31 cellular contexts compared by ENCODE assay signal in the genomic region with DNA sequence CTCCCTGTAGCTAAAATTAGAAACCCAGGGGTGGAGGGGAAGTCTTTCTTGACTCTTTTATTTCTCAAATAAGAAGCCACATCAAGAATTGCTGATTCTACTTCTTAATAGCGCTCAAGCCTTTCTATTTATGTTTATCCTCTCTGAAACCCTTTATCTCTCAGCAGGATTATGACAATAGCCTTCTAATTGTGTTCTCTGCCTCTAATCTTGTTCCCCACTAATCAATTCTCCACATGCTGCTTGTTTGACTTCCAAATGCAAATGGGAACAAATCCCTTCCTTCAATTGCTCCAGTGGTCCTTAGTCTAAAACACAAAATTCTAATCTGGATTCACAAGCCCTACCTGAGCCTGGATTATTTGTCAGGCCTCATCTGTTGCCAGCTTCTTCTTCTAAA. TPM values are rescaled to one million over a fixed set of nuclear protein-coding genes. Genes with fewer than 3 reads are reported as not detected.
"Had no signal": no experiment of that assay in that cellular context is flagged by ENCODE, and none has a peak within 500 bp of the region (broad histone marks: within the 10 kb centered on the region; RNA-seq: fewer than 3 reads in every experiment).

No MANE protein-coding gene starts in this region.

- ATAC-seq: mucosa of descending colon; naive thymus-derived CD4-positive, alpha-beta T cell; natural killer cell treated with Interleukin-12 subunit alpha and Interleukin-12 subunit beta and Interleukin-15 and Interleukin-18, amount 100 ng/mL, for 72 hours; pancreas; right cardiac atrium; sciatic nerve; stimulated activated naive B cell treated with anti-CD40 and anti-IgM and Interleukin-4, amounts not matched to agents 10 μg/mL and 1 μg/mL and 100 μg/mL, for 72 hours; stimulated activated naive CD8-positive, alpha-beta T cell treated with anti-CD3 and anti-CD28 coated beads, Interleukin-15, Interleukin-2, amounts not matched to agents 100 U/mL and 50 U/mL, for 24 hours had no signal

- H3K36me3 Mint-ChIP-seq: immature natural killer cell; stimulated activated naive B cell treated with anti-CD40 and anti-IgM and Interleukin-4, amounts not matched to agents 10 μg/mL and 1 μg/mL and 100 μg/mL, for 72 hours had no signal

- H3K36me3 ChIP-seq: left ventricle myocardium inferior, pancreas, prostate gland, stomach, thyroid gland, transverse colon, upper lobe of left lung, vagina had no signal

- H3K4me1 ChIP-seq: left ventricle myocardium inferior, pancreas, prostate gland, stomach, thyroid gland, transverse colon, upper lobe of left lung, vagina had no signal

- H3K9me3 ChIP-seq: mucosa of descending colon, pancreas, prostate gland, testis, thyroid gland, transverse colon, vagina had no signal

- DNase-seq: hypothalamus; immature natural killer cell; kidney; left ventricle myocardium inferior; midbrain; mucosa of descending colon; naive thymus-derived CD4-positive, alpha-beta T cell; nucleus accumbens; pancreas; posterior cingulate gyrus; retina; right cardiac atrium; stimulated activated CD4-positive, alpha-beta T cell treated with anti-CD3 and anti-CD28 coated beads, Interleukin-12 subunit alpha, Interleukin-12 subunit beta, amount 100 ng/mL, for 4 hours; stimulated activated CD4-positive, alpha-beta T cell treated with anti-CD3 and anti-CD28 coated beads, Interleukin-15, amount 100 ng/mL, for 24 hours; stimulated activated CD4-positive, alpha-beta T cell treated with anti-CD3 and anti-CD28 coated beads, Interleukin-2, amount 100 ng/mL, for 24 hours; stimulated activated CD4-positive, alpha-beta T cell treated with anti-CD3 and anti-CD28 coated beads, Interleukin-4, amount 100 ng/mL, for 1 hour; stimulated activated naive B cell treated with anti-CD40 and anti-IgM and Interleukin-4, amounts not matched to agents 10 μg/mL and 1 μg/mL and 100 μg/mL, for 72 hours; stimulated activated naive CD8-positive, alpha-beta T cell treated with anti-CD3 and anti-CD28 coated beads, Interleukin-15, Interleukin-2, amounts not matched to agents 100 U/mL and 50 U/mL, for 24 hours; stomach; testis; thyroid gland; transverse colon; upper lobe of left lung had no signal

- H3K27ac Mint-ChIP-seq: immature natural killer cell; naive thymus-derived CD4-positive, alpha-beta T cell; natural killer cell treated with Interleukin-12 subunit alpha and Interleukin-12 subunit beta and Interleukin-15 and Interleukin-18, amount 100 ng/mL, for 72 hours; stimulated activated naive B cell treated with anti-CD40 and anti-IgM and Interleukin-4, amounts not matched to agents 10 μg/mL and 1 μg/mL and 100 μg/mL, for 72 hours had no signal

- H3K4me3 ChIP-seq: left ventricle myocardium inferior, lung, mucosa of descending colon, pancreas, prostate gland, skin epidermis, stomach, testis, thyroid gland, transverse colon, upper lobe of left lung, vagina had no signal

- H3K27ac ChIP-seq: left ventricle myocardium inferior, pancreas, prostate gland, skin epidermis, stomach, testis, thyroid gland, transverse colon, upper lobe of left lung, vagina had no signal

- H3K27me3 ChIP-seq: pancreas, stomach, testis, thyroid gland, transverse colon, upper lobe of left lung, vagina had no signal

RNA-seq across cellular contexts. Expression of a gene that starts 43.7 kb away (rescaled TPM):
- total RNA-seq: left ventricle myocardium inferior, mesenteric fat pad had no signal
- polyA plus RNA-seq: immature natural killer cell, neural cell had no signal
